In the genomic region with DNA sequence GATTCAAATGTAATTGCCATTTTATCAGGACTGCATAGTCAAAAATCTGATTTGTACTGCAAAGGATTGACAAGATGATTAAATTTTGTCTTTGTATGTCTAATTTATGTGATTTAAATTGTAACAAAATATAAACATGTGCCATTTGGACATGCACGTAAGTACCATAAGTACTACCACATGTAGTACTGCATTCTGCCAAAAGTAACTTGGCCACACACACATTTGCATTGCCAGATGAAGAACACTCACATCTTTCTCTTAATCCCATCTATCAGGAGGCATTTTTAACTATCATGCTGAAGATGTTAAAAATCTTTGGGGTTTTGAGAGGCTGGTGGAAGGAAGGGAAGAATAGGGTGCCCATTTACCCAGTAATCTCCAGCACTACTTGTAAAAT, we compare ENCODE assay signal across 16 cellular contexts.
DNase-seq lines count a peak whose midpoint lies in the region; ATAC-seq, FAIRE-seq and TF ChIP-seq lines count a peak whose summit lies in the region.
"Had no signal": no experiment of that assay in that cellular context is flagged by ENCODE, and none has a peak within 500 bp of the region (broad histone marks: within the 10 kb centered on the region; RNA-seq: fewer than 3 reads in every experiment).

No MANE protein-coding gene starts in this region.

- H2AFZ ChIP-seq in Karpas-422 (ENCODE audit: low read length): no peak overlapping the region

- H3K36me3 Mint-ChIP-seq in CD4-positive, alpha-beta T cell (ENCODE audit: low read depth): peaks cover 16% of the 10 kb centered on the region
- H3K36me3 Mint-ChIP-seq: CD14-positive monocyte had no signal

- intact Hi-C loops in A673 (cut with micrococcal nuclease; ENCODE audit: unreplicated experiment) (no loop called here), pancreas (cut with DNase I) (no loop called here)
- intact Hi-C loops in CD4-positive, alpha-beta T cell (cut with DNase I, micrococcal nuclease): no loop called here

- peak; percentile 8 for DNase-seq in A673 (ENCODE audit: low spot score)
- DNase-seq in CD4-positive, alpha-beta T cell: no peak
- DNase-seq in Karpas-422: no peak
- peak; percentile 42 for DNase-seq in fibroblast of mammary gland (ENCODE audit: low read depth)
- DNase-seq in glomerular visceral epithelial cell (ENCODE audit: extremely low spot score): no peak
- DNase-seq in activated CD4-positive, CD25-positive, alpha-beta regulatory T cell (lab: John Stamatoyannopoulos, UW): no peak
- DNase-seq in pancreas: no peak
- DNase-seq: DMS53, HCEC 1CT, IMR-90, KBM-7 had no signal

- H3K9ac ChIP-seq in Karpas-422 (ENCODE audit: low read length): no peak overlapping the region

- H3K27ac ChIP-seq in A673 (ENCODE audit: low read depth, low read length, poor library complexity, severe bottlenecking) (no peak overlapping the region), Karpas-422 (ENCODE audit: low read length) (peak overlapping the region; percentile 98), pancreas (no peak overlapping the region)
- H3K27ac ChIP-seq in CD4-positive, alpha-beta T cell (ENCODE audit: low read depth, low read length): no peak overlapping the region
- H3K27ac ChIP-seq: HL-60 had no signal

- peaks cover 88% of the 10 kb centered on the region for H3K4me1 Mint-ChIP-seq in CD4-positive, alpha-beta T cell (ENCODE audit: low read depth)
- H3K4me1 Mint-ChIP-seq: CD14-positive monocyte had no signal

- no peak overlapping the region for H3K4me3 Mint-ChIP-seq in CD4-positive, alpha-beta T cell
- H3K4me3 Mint-ChIP-seq: CD14-positive monocyte had no signal

- no peak for FAIRE-seq in pancreas (lab: Jason Lieb, UNC)
- FAIRE-seq: GM12878, H1 had no signal

- no peaks in the 10 kb centered on the region for H3K36me3 ChIP-seq in A673 (ENCODE audit: insufficient read depth, low read length, poor library complexity, severe bottlenecking)
- H3K36me3 ChIP-seq in Karpas-422 (ENCODE audit: insufficient read depth, low read length): no peaks in the 10 kb centered on the region
- H3K36me3 ChIP-seq in pancreas: no peaks in the 10 kb centered on the region

- H3K9me2 ChIP-seq in Karpas-422 (replicated peaks; ENCODE audit: insufficient read depth, low read length): no peaks in the 10 kb centered on the region

- no peaks in the 10 kb centered on the region for H3K27me3 ChIP-seq in A673 (replicated peaks; ENCODE audit: insufficient read depth, low read depth, low read length, poor library complexity)
- no peaks in the 10 kb centered on the region for H3K27me3 ChIP-seq in CD4-positive, alpha-beta T cell (ENCODE audit: control insufficient read depth, insufficient read depth, low read length)
- no peaks in the 10 kb centered on the region for H3K27me3 ChIP-seq in Karpas-422 (ENCODE audit: low read length)
- no peaks in the 10 kb centered on the region for H3K27me3 ChIP-seq in pancreas

- CTCF ChIA-PET in A673 (lab: Charles Lee): no interaction called here
- CTCF ChIA-PET in CD4-positive, alpha-beta T cell (lab: Charles Lee): interaction anchor here (0.8 kb wide), 1 partner anchor 15 kb away, joined by 3 read pairs; no protein-coding TSS in a partner anchor

- ATAC-seq in CD4-positive, alpha-beta T cell (ENCODE audit: poor library complexity): no peak
- ATAC-seq in HG02840 (IDR thresholded peaks at IDR 0.05; ENCODE audit: low FRiP score, unreplicated experiment) (no peak), pancreas (no peak)
- ATAC-seq: GM12878 had no signal

- H3K79me2 ChIP-seq in Karpas-422 (ENCODE audit: low read length): peaks cover 94% of the 10 kb centered on the region

- H3K9me3 ChIP-seq in A673 (ENCODE audit: low read depth, low read length, poor library complexity, severe bottlenecking): no peaks in the 10 kb centered on the region
- H3K9me3 ChIP-seq in CD4-positive, alpha-beta T cell (ENCODE audit: control insufficient read depth, low read length): no peaks in the 10 kb centered on the region
- no peaks in the 10 kb centered on the region for H3K9me3 ChIP-seq in Karpas-422 (ENCODE audit: low read length)
- H3K9me3 ChIP-seq in pancreas: no peaks in the 10 kb centered on the region

- WGBS in pancreas, 2 donors: 90 to 94% methylated on average over 1 of the region's 1 CpG

- H3K27ac Mint-ChIP-seq in CD4-positive, alpha-beta T cell: peak overlapping the region; percentile 52
- H3K27ac Mint-ChIP-seq: CD14-positive monocyte had no signal

- H4K20me1 ChIP-seq in Karpas-422 (ENCODE audit: insufficient read depth, low read depth, low read length): no peaks in the 10 kb centered on the region

- no peaks in the 10 kb centered on the region for H3K4me1 ChIP-seq in A673 (ENCODE audit: insufficient read depth, low read length, poor library complexity, severe bottlenecking)
- H3K4me1 ChIP-seq in Karpas-422 (ENCODE audit: low read length): peaks cover 90% of the 10 kb centered on the region
- H3K4me1 ChIP-seq in pancreas: no peaks in the 10 kb centered on the region

- H3K4me3 ChIP-seq in A673 (ENCODE audit: low read depth, low read length, poor library complexity, severe bottlenecking) (no peak overlapping the region), Karpas-422 (ENCODE audit: low read length) (no peak overlapping the region), fibroblast of mammary gland (ENCODE audit: control insufficient read depth, low read depth, low read length) (no peak overlapping the region), pancreas (no peak overlapping the region)
- H3K4me3 ChIP-seq: GM12878 had no signal

- H3K27me3 Mint-ChIP-seq in CD4-positive, alpha-beta T cell: no peaks in the 10 kb centered on the region

- no TSS peak for BruUV-seq in A673 (replicated peaks; lab: Mats Ljungman, UMichigan)

- peak overlapping the region; percentile 30 for H3K4me2 ChIP-seq in Karpas-422 (ENCODE audit: low read depth, low read length, poor library complexity, severe bottlenecking)

- no peaks in the 10 kb centered on the region for H3K9me3 Mint-ChIP-seq in CD4-positive, alpha-beta T cell
- H3K9me3 Mint-ChIP-seq: CD14-positive monocyte had no signal

- POLR2A ChIA-PET in A673 (lab: Charles Lee; ENCODE audit: low non-redundant PET): no interaction called here
- POLR2A ChIA-PET in CD4-positive, alpha-beta T cell (lab: Charles Lee): no interaction called here

- TF ChIP-seq CTCF in A673 (conservative IDR thresholded peaks at IDR 0.05; ENCODE audit: low read depth, low read length) (no peak), fibroblast of mammary gland (conservative IDR thresholded peaks at IDR 0.05; ENCODE audit: control insufficient read depth, insufficient read depth, low read depth, low read length) (no peak), pancreas (IDR thresholded peaks at IDR 0.05) (no peak)
- no peak for TF ChIP-seq CTCF in CD4-positive, alpha-beta T cell (IDR thresholded peaks at IDR 0.05)

Comparison
In these comparisons a context has a peak if more than half of its experiments do, and no peak if none do; other contexts are left out.
1. DNase-seq: peak in A673 (single experiment) and fibroblast of mammary gland (single experiment); none in CD4-positive, alpha-beta T cell (0 of 10), Karpas-422 (single experiment), glomerular visceral epithelial cell (single experiment), activated CD4-positive, CD25-positive, alpha-beta regulatory T cell (0 of 4) and pancreas (0 of 6).